13 cellular contexts compared by ENCODE assay signal in genomic region chr2:2542966-2543555, GRCh38.
DNase-seq lines count a peak whose midpoint lies in the region; ATAC-seq lines count a peak whose summit lies in the region.
"Had no signal": no experiment of that assay in that cellular context is flagged by ENCODE, and none has a peak within 500 bp of the region (broad histone marks: within the 10 kb centered on the region; RNA-seq: fewer than 3 reads in every experiment).

No MANE protein-coding gene starts in this region.

- no peak for ATAC-seq in HG02763 (IDR thresholded peaks at IDR 0.05; ENCODE audit: unreplicated experiment)
- ATAC-seq: left ventricle myocardium superior, SK-N-SH treated with all-trans-retinoic acid at 6 μM for 48 hours had no signal

- DNase-seq in GOT3 (lab: John Stamatoyannopoulos, UW): peak; percentile 1
- DNase-seq in NCI-H345 (lab: John Stamatoyannopoulos, UW): peak; percentile 96
- peak; percentile 45 for DNase-seq in globus pallidus (ENCODE audit: low spot score)
- peak; percentile 79 for DNase-seq in posterior vena cava (ENCODE audit: low spot score)
- no peak for DNase-seq in NCI-H82 (lab: John Stamatoyannopoulos, UW)
- DNase-seq in activated naive CD4-positive, alpha-beta T cell (lab: John Stamatoyannopoulos, UW): no peak
- no peak for DNase-seq in NOMO-1 treated with DMSO at 0.1 percent for 48 hours (lab: John Stamatoyannopoulos, UW; ENCODE audit: unreplicated experiment)
- DNase-seq: activated B cell treated with CpG ODN at 0.5 μM for 24 hours, dermis blood vessel endothelial cell, GF-D8, left ventricle myocardium superior had no signal

- intact Hi-C loops in posterior vena cava (cut with DNase I): no loop called here

Comparison
In these comparisons a context has a peak if more than half of its experiments do, and no peak if none do; other contexts are left out.
1. DNase-seq: peak in GOT3 (single experiment), NCI-H345 (single experiment), globus pallidus (single experiment) and posterior vena cava (single experiment); none in NCI-H82 (single experiment), activated naive CD4-positive, alpha-beta T cell (0 of 4) and NOMO-1 treated with DMSO at 0.1 percent for 48 hours (single experiment).